Comparison of ENCODE assay signal across 8 cellular contexts in genomic region chr15:90594297-90594696, GRCh38.
A peak's percentile ranks its signal among the peaks of the same experiment; 100 is the strongest.
DNase-seq lines count a peak whose midpoint lies in the region; ATAC-seq and TF ChIP-seq lines count a peak whose summit lies in the region.

No MANE protein-coding gene starts in this region.

- no peaks in the 10 kb centered on the region for H3K9me3 ChIP-seq in skeletal muscle tissue (ENCODE audit: control insufficient read depth in 3 of 3, low read length in 3 of 3)
- H3K9me3 ChIP-seq in mesenchymal stem cell (ENCODE audit: control insufficient read depth, low read length): no peaks in the 10 kb centered on the region

- no peak overlapping the region for H2BK5ac ChIP-seq in mesenchymal stem cell (ENCODE audit: low read depth, low read length, poor library complexity, severe bottlenecking)

- no peak overlapping the region for H3K4ac ChIP-seq in mesenchymal stem cell (ENCODE audit: low read depth in 1 of 2, low read length in 2 of 2)

- no peak overlapping the region for H4K91ac ChIP-seq in mesenchymal stem cell (ENCODE audit: low read length)

- H3K4me3 ChIP-seq in fibroblast of the aortic adventitia (ENCODE audit: low read depth, low read length) (no peak overlapping the region), skeletal muscle tissue (ENCODE audit: low read length in 3 of 3) (no peak overlapping the region), mesenchymal stem cell (ENCODE audit: insufficient read depth in 1 of 2, low read depth in 1 of 2, low read length in 2 of 2) (no peak overlapping the region)

- no peak overlapping the region for H3K18ac ChIP-seq in mesenchymal stem cell (ENCODE audit: low read depth in 1 of 2, low read length in 2 of 2)

- in situ Hi-C loops in GM18951 (cut with MboI; ENCODE audit: low sequenced_read_pairs, unreplicated experiment): no loop called here

- H3K27me3 ChIP-seq in skeletal muscle tissue (ENCODE audit: control insufficient read depth in 3 of 3, insufficient read depth in 3 of 3, low read length in 3 of 3) (no peaks in the 10 kb centered on the region), mesenchymal stem cell (ENCODE audit: control insufficient read depth in 1 of 2, insufficient read depth in 1 of 2, low read length in 2 of 2) (no peaks in the 10 kb centered on the region)

- H3K36me3 ChIP-seq in skeletal muscle tissue (ENCODE audit: control insufficient read depth in 3 of 3, insufficient read depth in 3 of 3, low read length in 3 of 3) (no peaks in the 10 kb centered on the region), mesenchymal stem cell (ENCODE audit: control insufficient read depth in 1 of 2, insufficient read depth in 2 of 2, low read depth in 1 of 2, low read length in 2 of 2) (peaks cover 3 to 19% of the 10 kb centered on the region in 2 experiments)

- no peak overlapping the region for H2AK5ac ChIP-seq in mesenchymal stem cell (ENCODE audit: low read length, severe bottlenecking)

- H3K4me1 ChIP-seq in skeletal muscle tissue (ENCODE audit: control insufficient read depth in 3 of 3, insufficient read depth in 3 of 3, low read length in 3 of 3) (peaks cover 36 to 49% (median 47%) of the 10 kb centered on the region in 3 donors), mesenchymal stem cell (ENCODE audit: control insufficient read depth, insufficient read depth, low read depth, low read length) (peaks cover 2% of the 10 kb centered on the region)

- no peak overlapping the region for H2BK12ac ChIP-seq in mesenchymal stem cell (ENCODE audit: low read length in 2 of 2)

- ATAC-seq in HG03159 (IDR thresholded peaks at IDR 0.05; ENCODE audit: unreplicated experiment): no peak

- TF ChIP-seq POLR2A in GM18951 (IDR thresholded peaks at IDR 0.05; ENCODE audit: extremely low read depth, insufficient read depth, insufficient read length): peak; percentile 47

- peaks cover 20% of the 10 kb centered on the region for H3K79me1 ChIP-seq in mesenchymal stem cell (replicated peaks; ENCODE audit: low read length, poor library complexity, severe bottlenecking)

- TF ChIP-seq CTCF in fibroblast of the aortic adventitia (IDR thresholded peaks at IDR 0.05; ENCODE audit: insufficient read depth, low read length): no peak

- DNase-seq in NCI-H2196 (lab: John Stamatoyannopoulos, UW; ENCODE audit: unreplicated experiment): peak; percentile 67
- peak; percentile 74 for DNase-seq in activated T-cell treated with anti-CD3 and anti-CD28 coated beads for 4 hours
- DNase-seq in fibroblast of the aortic adventitia (ENCODE audit: low read depth): peak; percentile 69
- no peak for DNase-seq in COLO829 (ENCODE audit: low spot score)
- DNase-seq in mesenchymal stem cell: no peak

- H3K14ac ChIP-seq in mesenchymal stem cell (ENCODE audit: low read length in 2 of 2): no peak overlapping the region

- no peak overlapping the region for H4K8ac ChIP-seq in mesenchymal stem cell (ENCODE audit: low read length)

- no peak overlapping the region for H2AFZ ChIP-seq in mesenchymal stem cell (ENCODE audit: low read depth, low read length)

- H2BK120ac ChIP-seq in mesenchymal stem cell (ENCODE audit: low read depth, low read length): no peak overlapping the region

- H3K23ac ChIP-seq in mesenchymal stem cell (ENCODE audit: low read length in 2 of 2): no peak overlapping the region

- H3K9ac ChIP-seq in skeletal muscle tissue (ENCODE audit: low read depth in 1 of 3, low read length in 3 of 3): peak overlapping the region in 2 of 3 donors; percentile 35 to 45
- no peak overlapping the region for H3K9ac ChIP-seq in mesenchymal stem cell (ENCODE audit: low read length)

- WGBS in mesenchymal stem cell: 87% methylated on average over 8 of the region's 9 CpGs

- H3K4me2 ChIP-seq in mesenchymal stem cell (ENCODE audit: low read length, poor library complexity, severe bottlenecking): no peak overlapping the region

- peak overlapping the region; percentile 64 for H3K27ac ChIP-seq in skeletal muscle tissue (ENCODE audit: low read depth, low read length)
- no peak overlapping the region for H3K27ac ChIP-seq in mesenchymal stem cell (ENCODE audit: low read length, poor library complexity, severe bottlenecking)

- no peak overlapping the region for H2BK15ac ChIP-seq in mesenchymal stem cell (ENCODE audit: low read depth, poor library complexity, severe bottlenecking)

Comparison
In these comparisons a context has a peak if more than half of its experiments do, and no peak if none do; other contexts are left out.
1. DNase-seq: peak in NCI-H2196 (single experiment), activated T-cell treated with anti-CD3 and anti-CD28 coated beads for 4 hours (single experiment) and fibroblast of the aortic adventitia (single experiment); none in COLO829 (single experiment) and mesenchymal stem cell (single experiment).